ENCODE assay signal across 34 cellular contexts in the genomic region with DNA sequence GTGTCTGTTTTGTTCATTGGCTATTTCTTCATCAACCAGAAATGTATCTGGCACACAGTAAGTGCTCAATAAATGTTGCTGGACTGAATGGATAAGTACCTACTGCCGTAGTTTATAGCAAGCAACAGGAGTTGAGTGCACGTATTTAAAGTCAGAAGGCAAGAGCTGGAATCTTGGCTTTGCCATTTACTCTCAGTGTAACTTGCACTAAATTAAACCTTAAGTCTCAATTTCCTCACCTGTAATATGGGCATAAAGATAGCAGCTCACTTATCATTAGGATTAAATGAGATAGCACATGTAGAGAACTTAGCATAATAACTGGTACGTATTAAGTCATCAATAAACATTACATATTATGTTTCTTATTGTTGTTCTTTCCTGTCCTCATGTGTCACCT.
"Had no signal": no experiment of that assay in that cellular context is flagged by ENCODE, and none has a peak within 500 bp of the region (broad histone marks: within the 10 kb centered on the region; RNA-seq: fewer than 3 reads in every experiment).

No MANE protein-coding gene starts in this region.

- H3K9ac ChIP-seq: SK-N-SH had no signal

- H3K4me1 Mint-ChIP-seq: activated CD8-positive, alpha-beta memory T cell treated with anti-CD3 and anti-CD28 coated beads, Interleukin-2, amount 10 ng/mL, durations not matched to agents 7 days and 5 days; activated naive CD4-positive, alpha-beta T cell treated with anti-CD3 and anti-CD28 coated beads, Interleukin-2, amount 10 ng/mL, durations not matched to agents 7 days and 5 days had no signal

- H3K9me3 ChIP-seq: MG63, Peyer's patch, SJSA1, SK-N-SH had no signal

- H3K9me3 Mint-ChIP-seq: activated CD4-positive, alpha-beta memory T cell treated with anti-CD3 and anti-CD28 coated beads for 36 hours; activated naive CD4-positive, alpha-beta T cell treated with anti-CD3 and anti-CD28 coated beads, Interleukin-2, amount 10 ng/mL, durations not matched to agents 7 days and 5 days; activated naive CD8-positive, alpha-beta T cell treated with anti-CD3 and anti-CD28 coated beads, Interleukin-2, amount 50 U/mL, for 24 hours; T-helper 1 cell treated with Interleukin-12 subunit alpha and Interleukin-12 subunit beta and Interleukin-4 antibody, amounts not matched to agents 30 μg/mL and 1 μg/mL, for 36 hours; T-helper 2 cell treated with Interferon-gamma antibody and Interleukin-4, amounts not matched to agents 5 μg/mL and 100 μg/mL, for 36 hours; WTC11 had no signal

- H3K27me3 Mint-ChIP-seq: activated naive CD8-positive, alpha-beta T cell had no signal

- H3K27ac ChIP-seq: brain microvascular endothelial cell, SJSA1 had no signal

- DNase-seq: activated CD4-positive, alpha-beta memory T cell treated with anti-CD3 and anti-CD28 coated beads for 36 hours; activated CD4-positive, alpha-beta T cell treated with anti-CD3 and anti-CD28 coated beads for 36 hours; activated CD4-positive, alpha-beta T cell treated with anti-CD3 and anti-CD28 coated beads, Interleukin-2, amount 50 U/mL, for 1 hour; activated CD8-positive, alpha-beta memory T cell treated with anti-CD3 and anti-CD28 coated beads for 24 hours; activated CD8-positive, alpha-beta memory T cell treated with anti-CD3 and anti-CD28 coated beads, Interleukin-2, amount 10 ng/mL, durations not matched to agents 7 days and 5 days; activated CD8-positive, alpha-beta memory T cell treated with anti-CD3 and anti-CD28 coated beads, Interleukin-2, amount 50 U/mL, for 48 hours; activated effector memory CD4-positive, alpha-beta T cell treated with Interleukin-2 at 50 U/mL for 16 hours; activated naive CD4-positive, alpha-beta T cell treated with anti-CD3 and anti-CD28 coated beads, Interleukin-2, amount 10 ng/mL, durations not matched to agents 7 days and 5 days; activated naive CD8-positive, alpha-beta T cell treated with anti-CD3 and anti-CD28 coated beads, Interleukin-2, amount 50 U/mL, for 24 hours; activated T-cell treated with anti-CD3 and anti-CD28 coated beads, Interleukin-2, amount 50 U/mL, for 48 hours; aorta; brain microvascular endothelial cell; central memory CD4-positive, alpha-beta T cell; Kasumi-1; MG63; NCI-H1048; NCI-H1105 treated with DMSO at 0.1 percent for 48 hours; NCI-H1436; NCI-H1694; NCI-H1930; NCI-H2081 treated with DMSO at 0.1 percent for 48 hours; NCI-H226; NCI-H446 treated with DMSO at 0.1 percent for 48 hours; PC-3; Peyer's patch; RPMI8226; SHP77 treated with DMSO at 0.1 percent for 48 hours; SK-N-SH had no signal

- H3K4me3 Mint-ChIP-seq: activated CD4-positive, alpha-beta memory T cell treated with anti-CD3 and anti-CD28 coated beads for 36 hours; activated CD4-positive, alpha-beta T cell treated with anti-CD3 and anti-CD28 coated beads for 36 hours; activated CD8-positive, alpha-beta memory T cell treated with anti-CD3 and anti-CD28 coated beads, Interleukin-2, amount 10 ng/mL, durations not matched to agents 7 days and 5 days; activated naive CD4-positive, alpha-beta T cell treated with anti-CD3 and anti-CD28 coated beads, Interleukin-2, amount 10 ng/mL, durations not matched to agents 7 days and 5 days; activated naive CD8-positive, alpha-beta T cell; activated naive CD8-positive, alpha-beta T cell treated with anti-CD3 and anti-CD28 coated beads, Interleukin-2, amount 50 U/mL, for 24 hours; T-helper 1 cell treated with Interleukin-12 subunit alpha and Interleukin-12 subunit beta and Interleukin-4 antibody, amounts not matched to agents 30 μg/mL and 1 μg/mL, for 36 hours; T-helper 2 cell treated with Interferon-gamma antibody and Interleukin-4, amounts not matched to agents 5 μg/mL and 100 μg/mL, for 36 hours had no signal

- H3K4me2 ChIP-seq: SK-N-SH had no signal

- H3K4me1 ChIP-seq: SJSA1 had no signal

- H3K27me3 ChIP-seq: MG63, Peyer's patch had no signal

- H3K36me3 Mint-ChIP-seq: activated CD4-positive, alpha-beta memory T cell treated with anti-CD3 and anti-CD28 coated beads for 36 hours; activated CD8-positive, alpha-beta memory T cell treated with anti-CD3 and anti-CD28 coated beads, Interleukin-2, amount 10 ng/mL, durations not matched to agents 7 days and 5 days; activated naive CD4-positive, alpha-beta T cell treated with anti-CD3 and anti-CD28 coated beads, Interleukin-2, amount 10 ng/mL, durations not matched to agents 7 days and 5 days; activated naive CD8-positive, alpha-beta T cell; WTC11 had no signal

- FAIRE-seq: TTC549 had no signal

- H3K27ac Mint-ChIP-seq: activated CD4-positive, alpha-beta memory T cell treated with anti-CD3 and anti-CD28 coated beads for 36 hours; activated CD4-positive, alpha-beta T cell treated with anti-CD3 and anti-CD28 coated beads for 36 hours; activated CD8-positive, alpha-beta memory T cell treated with anti-CD3 and anti-CD28 coated beads, Interleukin-2, amount 10 ng/mL, durations not matched to agents 7 days and 5 days; activated naive CD4-positive, alpha-beta T cell treated with anti-CD3 and anti-CD28 coated beads, Interleukin-2, amount 10 ng/mL, durations not matched to agents 7 days and 5 days; activated naive CD8-positive, alpha-beta T cell; activated naive CD8-positive, alpha-beta T cell treated with anti-CD3 and anti-CD28 coated beads, Interleukin-2, amount 50 U/mL, for 24 hours; T-helper 1 cell treated with Interleukin-12 subunit alpha and Interleukin-12 subunit beta and Interleukin-4 antibody, amounts not matched to agents 30 μg/mL and 1 μg/mL, for 36 hours; T-helper 2 cell treated with Interferon-gamma antibody and Interleukin-4, amounts not matched to agents 5 μg/mL and 100 μg/mL, for 36 hours; WTC11 had no signal

- H3K36me3 ChIP-seq: brain microvascular endothelial cell, MG63, Peyer's patch, SJSA1 had no signal

- H3K4me3 ChIP-seq: MG63, Peyer's patch, SJSA1 had no signal
